20 cellular contexts compared by ENCODE assay signal in genomic region chr20:17762873-17763557, GRCh38.
A peak's percentile ranks its signal among the peaks of the same experiment; 100 is the strongest.
DNase-seq lines count a peak whose midpoint lies in the region; ATAC-seq and TF ChIP-seq lines count a peak whose summit lies in the region.
"Had no signal": no experiment of that assay in that cellular context is flagged by ENCODE, and none has a peak within 500 bp of the region (broad histone marks: within the 10 kb centered on the region; RNA-seq: fewer than 3 reads in every experiment).

No MANE protein-coding gene starts in this region.

- H2AFZ ChIP-seq in trophoblast cell (ENCODE audit: insufficient read depth, low read length, poor library complexity) = peak overlapping the region; percentile 47

- in situ Hi-C loops in GM13976 (cut with MboI; ENCODE audit: low sequenced_read_pairs, unreplicated experiment) = no loop called here

- peaks cover 2% of the 10 kb centered on the region for H3K79me2 ChIP-seq in trophoblast cell (ENCODE audit: control insufficient read depth, insufficient read depth, low read length, poor library complexity)

- H3K9ac ChIP-seq in trophoblast cell (ENCODE audit: low read length) = no peak overlapping the region

- H2BK120ac ChIP-seq in trophoblast cell (ENCODE audit: insufficient read depth, low read length, poor library complexity) = peak overlapping the region; percentile 84

- no peaks in the 10 kb centered on the region for H3K27me3 ChIP-seq in trophoblast cell (ENCODE audit: insufficient read depth, low read length)
- H3K27me3 ChIP-seq: gastroesophageal sphincter, MG63 had no signal

- peak overlapping the region; percentile 75 for H4K91ac ChIP-seq in trophoblast cell (ENCODE audit: low read depth, low read length)

- no peak overlapping the region for H2AK5ac ChIP-seq in trophoblast cell (ENCODE audit: low read length)

- no peaks in the 10 kb centered on the region for H3K36me3 ChIP-seq in trophoblast cell (ENCODE audit: control insufficient read depth in 1 of 2, insufficient read depth in 2 of 2, low read length in 2 of 2)
- H3K36me3 ChIP-seq: gastroesophageal sphincter, MG63, thoracic aorta had no signal

- peaks cover 24% of the 10 kb centered on the region for H3K79me1 ChIP-seq in trophoblast cell (ENCODE audit: low read length)

- peak overlapping the region; percentile 55 for H2BK5ac ChIP-seq in trophoblast cell (ENCODE audit: low read depth, low read length, poor library complexity)

- peaks cover 2% of the 10 kb centered on the region for H3K9me3 ChIP-seq in trophoblast cell (ENCODE audit: insufficient read depth, low read depth, low read length)
- H3K9me3 ChIP-seq: MG63 had no signal

- peak overlapping the region; percentile 72 for H2BK12ac ChIP-seq in trophoblast cell (ENCODE audit: low read length)

- H3K4me3 ChIP-seq in trophoblast cell (ENCODE audit: low read depth, low read length) = no peak overlapping the region
- H3K4me3 ChIP-seq: gastroesophageal sphincter, MG63, thoracic aorta had no signal

- peaks cover 21 to 29% of the 10 kb centered on the region in 2 experiments for H3K4me1 ChIP-seq in trophoblast cell (ENCODE audit: control insufficient read depth in 1 of 2, insufficient read depth in 2 of 2, low read length in 2 of 2)
- H3K4me1 ChIP-seq: gastroesophageal sphincter had no signal

- peak overlapping the region; percentile 71 for H4K8ac ChIP-seq in trophoblast cell (ENCODE audit: low read depth, low read length)

- H3K23ac ChIP-seq in trophoblast cell (ENCODE audit: low read length) = no peak overlapping the region

- H3K4me2 ChIP-seq in trophoblast cell (ENCODE audit: low read length) = peak overlapping the region; percentile 48

- TF ChIP-seq CTCF in GM13976 (IDR thresholded peaks at IDR 0.05; ENCODE audit: borderline replicate concordance, control extremely low read depth, extremely low read depth, insufficient read depth, missing control alignments) = no peak

- no CpG with 5 or more reads among the region's 6 CpGs for WGBS in trophoblast cell (ENCODE audit: extremely low coverage, insufficient coverage, insufficient read length)

- no peak overlapping the region for H3K4ac ChIP-seq in trophoblast cell (ENCODE audit: low read depth, low read length)

- no peak overlapping the region for H3K18ac ChIP-seq in trophoblast cell (ENCODE audit: low read length)

- H3K14ac ChIP-seq in trophoblast cell (ENCODE audit: low read length) = peak overlapping the region; percentile 59

- ATAC-seq in GM21447 (IDR thresholded peaks at IDR 0.05; ENCODE audit: unreplicated experiment) = no peak
- ATAC-seq: effector memory CD8-positive, alpha-beta T cell; gastroesophageal sphincter had no signal

- H4K12ac ChIP-seq in trophoblast cell (ENCODE audit: low read depth, low read length) = no peak overlapping the region

- peak overlapping the region; percentile 84 for H3K27ac ChIP-seq in trophoblast cell (ENCODE audit: low read depth, low read length)
- H3K27ac ChIP-seq: gastroesophageal sphincter, thoracic aorta had no signal

- DNase-seq in HT-29 (ENCODE audit: low spot score) (peak; percentile 66), RPMI8226 (peak; percentile 63), islet precursor cell (peak; percentile 81), trophoblast cell (peak; percentile 31 to 66), GM13976 (ENCODE audit: low spot score) (no peak), NCI-H345 (lab: John Stamatoyannopoulos, UW) (no peak), AG20443 (ENCODE audit: low spot score) (no peak)
- DNase-seq: activated CD4-positive, alpha-beta T cell treated with anti-CD3 and anti-CD28 coated beads, Interleukin-2, amount 50 U/mL, for 48 hours; activated CD4-positive, CD25-positive, alpha-beta regulatory T cell; activated effector memory CD4-positive, alpha-beta T cell treated with Interleukin-2 at 50 U/mL for 16 hours; CD4-positive, alpha-beta memory T cell; effector memory CD8-positive, alpha-beta T cell; GOT3; MG63; NCI-H526; stimulated activated CD4-positive, alpha-beta T cell treated with anti-CD3 and anti-CD28 coated beads, Interleukin-1b, Interleukin-23, amount 100 ng/mL, for 48 hours; T1000 had no signal

Comparison
In these comparisons a context has a peak if more than half of its experiments do, and no peak if none do; other contexts are left out.
1. DNase-seq: peak in HT-29 (single experiment), RPMI8226 (single experiment), islet precursor cell (single experiment) and trophoblast cell (2 of 2); none in GM13976 (single experiment), NCI-H345 (single experiment) and AG20443 (single experiment).